Comparison of ENCODE assay signal across 8 cellular contexts in genomic region chr5:149999866-150000260, GRCh38. TPM values are rescaled to one million over a fixed set of nuclear protein-coding genes. Genes with fewer than 3 reads are reported as not detected.
DNase-seq lines count a peak whose midpoint lies in the region; ATAC-seq and TF ChIP-seq lines count a peak whose summit lies in the region.

No MANE protein-coding gene starts in this region.

- ATAC-seq in right cardiac atrium = no peak

- no peak overlapping the region for H4K91ac ChIP-seq in H9 (ENCODE audit: insufficient read length, low read depth, low read length)

- H3K9ac ChIP-seq in H9 (ENCODE audit: extremely low read depth, insufficient read length, low read length) = peak overlapping the region; percentile 92

- no peaks in the 10 kb centered on the region; a peak in 1 of 5 replicates for H3K9me3 Mint-ChIP-seq in H9
- H3K9me3 Mint-ChIP-seq in activated CD4-positive, alpha-beta memory T cell treated with anti-CD3 and anti-CD28 coated beads for 36 hours = no peaks in the 10 kb centered on the region

- CTCF ChIA-PET in activated CD4-positive, alpha-beta memory T cell treated with anti-CD3 and anti-CD28 coated beads for 36 hours (lab: Charles Lee) = interaction anchor here (0.6 to 3.0 kb wide), 5 partner anchors 9 to 166 kb away, joined by 3 to 24 read pairs (median 13); partner anchors contain the start of gene SLC26A2

- H2BK15ac ChIP-seq in H9 (ENCODE audit: low read depth, low read length) = no peak overlapping the region

- H3K79me1 ChIP-seq in H9 (ENCODE audit: insufficient read depth, low read depth, low read length, poor library complexity, severe bottlenecking) = no peaks in the 10 kb centered on the region

- no CpG with 5 or more reads among the region's 7 CpGs for WGBS in H9 (ENCODE audit: extremely low coverage, insufficient read length, low lambda C conversion rate)
- 21% methylated on average over 7 of the region's 7 CpGs for WGBS in right cardiac atrium

- POLR2A ChIA-PET in activated CD4-positive, alpha-beta memory T cell treated with anti-CD3 and anti-CD28 coated beads for 36 hours (lab: Charles Lee) = interaction anchor here (0.6 to 1.9 kb wide), 6 partner anchors 10 to 400 kb away, joined by 3 to 21 read pairs (median 3); partner anchors contain the start of gene SLC26A2

- H3K4me1 Mint-ChIP-seq in H9 = peaks cover 19 to 23% of the 10 kb centered on the region in 2 experiments
- peaks cover 39% of the 10 kb centered on the region for H3K4me1 Mint-ChIP-seq in activated CD4-positive, alpha-beta memory T cell treated with anti-CD3 and anti-CD28 coated beads for 36 hours (ENCODE audit: low read depth)

- H2BK20ac ChIP-seq in H9 (ENCODE audit: low read depth, low read length, poor library complexity, severe bottlenecking) = no peak overlapping the region

- peak overlapping the region; percentile 25 for H4K5ac ChIP-seq in H9 (ENCODE audit: insufficient read length, low read depth, low read length)

- DNase-seq in H9 = no peak
- no peak for DNase-seq in activated CD4-positive, alpha-beta memory T cell treated with anti-CD3 and anti-CD28 coated beads for 36 hours
- no peak for DNase-seq in right cardiac atrium
- DNase-seq in HK-2 (ENCODE audit: unreplicated experiment) = no peak
- no peak for DNase-seq in NCI-H1694 (lab: John Stamatoyannopoulos, UW)
- no peak for DNase-seq in activated CD4-positive, CD25-positive, alpha-beta regulatory T cell (lab: John Stamatoyannopoulos, UW)
- DNase-seq in stimulated activated CD4-positive, alpha-beta T cell treated with anti-CD3 and anti-CD28 coated beads, Interleukin-4, amount 100 ng/mL, for 24 hours = no peak

- H3K4me3 ChIP-seq in right cardiac atrium (ENCODE audit: low read length) (peak overlapping the region; percentile 88), skin epidermis (peak overlapping the region; percentile 83 to 97 (median 92))

- H3K79me2 ChIP-seq in H9 (ENCODE audit: insufficient read depth, low read length) = no peaks in the 10 kb centered on the region; the same call in 1 of the 2 replicates

- H3K4me1 ChIP-seq in H9 (ENCODE audit: insufficient read depth, low read length) (peaks cover 2% of the 10 kb centered on the region; the same call in 1 of the 2 replicates), right cardiac atrium (ENCODE audit: control insufficient read depth, insufficient read depth, low read length) (peaks cover 7% of the 10 kb centered on the region)

- H3K56ac ChIP-seq in H9 (ENCODE audit: insufficient read length, low read depth, low read length) = no peak overlapping the region

- peak overlapping the region; percentile 86 for H3K27ac ChIP-seq in H9 (ENCODE audit: insufficient read length, low read depth, low read length)
- peak overlapping the region; percentile 85 for H3K27ac ChIP-seq in right cardiac atrium (ENCODE audit: low read length)
- H3K27ac ChIP-seq in skin epidermis = peak overlapping the region; percentile 78 to 98 (median 94)

- no peak overlapping the region for H2AK5ac ChIP-seq in H9 (ENCODE audit: insufficient read length, low read length)

- intact Hi-C loops in activated CD4-positive, alpha-beta memory T cell treated with anti-CD3 and anti-CD28 coated beads for 36 hours (cut with micrococcal nuclease) = loop anchor here (1.0 to 5.0 kb wide), 8 partner anchors 40 to 655 kb away; partner anchors contain the start of genes CD74, CSNK1A1, GRPEL2 and PPARGC1B
- intact Hi-C loops in right cardiac atrium (cut with DNase I) = no loop called here

- TF ChIP-seq CTCF in H9 (conservative IDR thresholded peaks at IDR 0.05) = no peak

- H3K27me3 ChIP-seq in H9 (ENCODE audit: insufficient read depth, low read length) (no peaks in the 10 kb centered on the region), right cardiac atrium (ENCODE audit: control insufficient read depth, insufficient read depth) (no peaks in the 10 kb centered on the region)

- H3K4ac ChIP-seq in H9 (ENCODE audit: low read depth, low read length) = no peak overlapping the region

- no peak overlapping the region for H3K23ac ChIP-seq in H9 (ENCODE audit: insufficient read length, low read depth, low read length)

- peak overlapping the region; percentile 15; the same call in 1 of the 2 replicates for H3K14ac ChIP-seq in H9 (ENCODE audit: insufficient read depth, low read length)

- peak overlapping the region; percentile 88 to 95 for H3K4me3 Mint-ChIP-seq in H9
- peak overlapping the region; percentile 86 for H3K4me3 Mint-ChIP-seq in activated CD4-positive, alpha-beta memory T cell treated with anti-CD3 and anti-CD28 coated beads for 36 hours

- peak overlapping the region; percentile 87 to 97 (median 94) for H3K27ac Mint-ChIP-seq in H9
- peak overlapping the region; percentile 93 for H3K27ac Mint-ChIP-seq in activated CD4-positive, alpha-beta memory T cell treated with anti-CD3 and anti-CD28 coated beads for 36 hours

- H3K23me2 ChIP-seq in H9 (ENCODE audit: insufficient read length, low read depth, low read length, poor library complexity, severe bottlenecking) = peaks cover 13% of the 10 kb centered on the region

- peak overlapping the region; percentile 31 for H3K18ac ChIP-seq in H9 (ENCODE audit: insufficient read length, low read depth, low read length)

- no peak overlapping the region for H2BK5ac ChIP-seq in H9 (ENCODE audit: insufficient read length, low read length)

- H3K9me3 ChIP-seq in H9 (ENCODE audit: control insufficient read depth, low read depth, low read length) (no peaks in the 10 kb centered on the region), right cardiac atrium (ENCODE audit: control insufficient read depth, low read length) (no peaks in the 10 kb centered on the region)

- no peak overlapping the region for H2BK120ac ChIP-seq in H9 (ENCODE audit: low read depth, low read length, poor library complexity, severe bottlenecking)

- H4K8ac ChIP-seq in H9 (replicated peaks; ENCODE audit: insufficient read length, low read depth, low read length) = no peak overlapping the region

- H3K27me3 Mint-ChIP-seq in H9 (ENCODE audit: low read depth) = no peaks in the 10 kb centered on the region
- H3K27me3 Mint-ChIP-seq in activated CD4-positive, alpha-beta memory T cell treated with anti-CD3 and anti-CD28 coated beads for 36 hours = no peaks in the 10 kb centered on the region

- no peak overlapping the region for H3T11ph ChIP-seq in H9 (ENCODE audit: low read length)

- H3K36me3 Mint-ChIP-seq in H9 (ENCODE audit: insufficient read depth in 1 of 3, low read depth in 3 of 3) = peaks cover 8 to 15% (median 8%) of the 10 kb centered on the region in 3 experiments; a peak in 6 of 7 replicates
- H3K36me3 Mint-ChIP-seq in activated CD4-positive, alpha-beta memory T cell treated with anti-CD3 and anti-CD28 coated beads for 36 hours = peaks cover 18% of the 10 kb centered on the region

- no peaks in the 10 kb centered on the region for H4K20me1 ChIP-seq in H9 (ENCODE audit: control insufficient read depth, insufficient read depth, insufficient read length)

- H2AFZ ChIP-seq in H9 (ENCODE audit: low read length) = no peak overlapping the region

- H3K4me2 ChIP-seq in H9 (ENCODE audit: insufficient read depth, insufficient read length, low read length) = peak overlapping the region; percentile 95

- H2BK12ac ChIP-seq in H9 (ENCODE audit: insufficient read length, low read depth, low read length) = no peak overlapping the region

RNA-seq across cellular contexts. Expression of gene TIGD6, which starts 0.6 kb away (rescaled TPM):
- total RNA-seq in H9 (2021) (1.2 and 1.8 TPM in 2 replicates), right cardiac atrium (1 to 10 TPM; 2.9 to 3.2 (median 3.2) TPM)
- 1 to 10 TPM; 2.5 to 2.6 TPM for total RNA-seq in activated CD4-positive, alpha-beta memory T cell treated with anti-CD3 and anti-CD28 coated beads for 36 hours
- polyA plus RNA-seq in right cardiac atrium = 3.2 TPM

RNA-seq across cellular contexts. Expression of gene HMGXB3, which starts 0.7 kb away (rescaled TPM):
- total RNA-seq in H9 (2021) (23.8 and 26.9 TPM in 2 replicates), right cardiac atrium (10 to 100 TPM; 14.2 to 19.6 (median 14.9) TPM)
- total RNA-seq in activated CD4-positive, alpha-beta memory T cell treated with anti-CD3 and anti-CD28 coated beads for 36 hours = 10 to 100 TPM; 29.4 to 31.3 TPM
- polyA plus RNA-seq in right cardiac atrium = 9.3 TPM

RNA-seq across cellular contexts. Expression of gene SLC26A2, which starts 39.3 kb away (rescaled TPM):
- total RNA-seq in H9 (2021) (5.9 and 6.1 TPM in 2 replicates), right cardiac atrium (10 to 100 TPM in 1 of 4 donors, 1 to 10 TPM in 3; 5.1 to 10.4 (median 6.5) TPM)
- 1 to 10 TPM; 5.9 to 6.2 TPM for total RNA-seq in activated CD4-positive, alpha-beta memory T cell treated with anti-CD3 and anti-CD28 coated beads for 36 hours
- polyA plus RNA-seq in right cardiac atrium = 2.2 TPM

RNA-seq across cellular contexts. Expression of gene PDE6A, which starts 55.3 kb away (rescaled TPM):
- total RNA-seq in H9 (2021) (not detected in 2 replicates), right cardiac atrium (under 1 TPM in 2 of 4 donors, not detected in 2; 0.06 to 0.11 TPM)
- not detected for total RNA-seq in activated CD4-positive, alpha-beta memory T cell treated with anti-CD3 and anti-CD28 coated beads for 36 hours
- polyA plus RNA-seq in right cardiac atrium = 0.07 TPM
